ENCODE assay signal across 13 cellular contexts in genomic region chr1:34547043-34547674, GRCh38.
DNase-seq lines count a peak whose midpoint lies in the region; ATAC-seq and TF ChIP-seq lines count a peak whose summit lies in the region.
"Had no signal": no experiment of that assay in that cellular context is flagged by ENCODE, and none has a peak within 500 bp of the region (broad histone marks: within the 10 kb centered on the region; RNA-seq: fewer than 3 reads in every experiment).

No MANE protein-coding gene starts in this region.

- no peaks in the 10 kb centered on the region for H3K4me1 ChIP-seq in BE2C

- no peaks in the 10 kb centered on the region for H3K36me3 ChIP-seq in BE2C
- no peaks in the 10 kb centered on the region for H3K36me3 ChIP-seq in H7 (replicated peaks; ENCODE audit: control insufficient read depth, insufficient read depth, low read length)
- H3K36me3 ChIP-seq: neutrophil had no signal

- H3K4me3 ChIP-seq in BE2C (ENCODE audit: low read depth, low read length) = no peak overlapping the region
- H3K4me3 ChIP-seq in H7 (ENCODE audit: insufficient read depth, low read depth, low read length) = no peak overlapping the region

- peak; percentile 19; the same call in 1 of the 2 replicates for TF ChIP-seq CTCF in BE2C (IDR thresholded peaks at IDR 0.05; ENCODE audit: low read depth, low read length)

- no peaks in the 10 kb centered on the region for H3K27me3 ChIP-seq in BE2C
- no peaks in the 10 kb centered on the region; the same call in 1 of the 2 replicates for H3K27me3 ChIP-seq in H7 (ENCODE audit: control insufficient read depth, insufficient read depth, low read length)

- ATAC-seq in GM18519 (IDR thresholded peaks at IDR 0.05; ENCODE audit: low FRiP score, unreplicated experiment) = no peak
- ATAC-seq: CD8-positive, alpha-beta T cell had no signal

- no peaks in the 10 kb centered on the region for H3K9me3 ChIP-seq in BE2C
- H3K9me3 ChIP-seq: neutrophil had no signal

- in situ Hi-C loops in ACHN (cut with HindIII; ENCODE audit: low pct_ligation_motif_present, low pct_unique_long_range_greater_than_20kb, low sequenced_read_pairs) = no loop called here

- DNase-seq in BE2C (no peak), H7 (peak; percentile 60), RKO (ENCODE audit: low spot score) (peak; percentile 19), iPS-NIHi11 (ENCODE audit: low spot score) (peak; percentile 73), ACHN (no peak)
- DNase-seq in activated CD8-positive, alpha-beta memory T cell treated with anti-CD3 and anti-CD28 coated beads, Interleukin-2, amount 50 U/mL, for 48 hours = no peak
- no peak for DNase-seq in stimulated activated CD4-positive, alpha-beta T cell treated with anti-CD3 and anti-CD28 coated beads, Interleukin-4, amount 100 ng/mL, for 1 hour
- DNase-seq: anterior cingulate cortex; CD8-positive, alpha-beta T cell; NCI-H524 treated with DMSO at 0.1 percent for 48 hours; stimulated activated CD4-positive, alpha-beta T cell treated with anti-CD3 and anti-CD28 coated beads, Interleukin-1b, Interleukin-23, amount 100 ng/mL, for 48 hours had no signal

Comparison
In these comparisons a context has a peak if more than half of its experiments do, and no peak if none do; other contexts are left out.
1. DNase-seq: peak in H7 (single experiment), RKO (single experiment) and iPS-NIHi11 (single experiment); none in BE2C (single experiment), activated CD8-positive, alpha-beta memory T cell treated with anti-CD3 and anti-CD28 coated beads, Interleukin-2, amount 50 U/mL, for 48 hours (single experiment), stimulated activated CD4-positive, alpha-beta T cell treated with anti-CD3 and anti-CD28 coated beads, Interleukin-4, amount 100 ng/mL, for 1 hour (single experiment) and ACHN (single experiment).